8 cellular contexts compared by ENCODE assay signal in the genomic region with DNA sequence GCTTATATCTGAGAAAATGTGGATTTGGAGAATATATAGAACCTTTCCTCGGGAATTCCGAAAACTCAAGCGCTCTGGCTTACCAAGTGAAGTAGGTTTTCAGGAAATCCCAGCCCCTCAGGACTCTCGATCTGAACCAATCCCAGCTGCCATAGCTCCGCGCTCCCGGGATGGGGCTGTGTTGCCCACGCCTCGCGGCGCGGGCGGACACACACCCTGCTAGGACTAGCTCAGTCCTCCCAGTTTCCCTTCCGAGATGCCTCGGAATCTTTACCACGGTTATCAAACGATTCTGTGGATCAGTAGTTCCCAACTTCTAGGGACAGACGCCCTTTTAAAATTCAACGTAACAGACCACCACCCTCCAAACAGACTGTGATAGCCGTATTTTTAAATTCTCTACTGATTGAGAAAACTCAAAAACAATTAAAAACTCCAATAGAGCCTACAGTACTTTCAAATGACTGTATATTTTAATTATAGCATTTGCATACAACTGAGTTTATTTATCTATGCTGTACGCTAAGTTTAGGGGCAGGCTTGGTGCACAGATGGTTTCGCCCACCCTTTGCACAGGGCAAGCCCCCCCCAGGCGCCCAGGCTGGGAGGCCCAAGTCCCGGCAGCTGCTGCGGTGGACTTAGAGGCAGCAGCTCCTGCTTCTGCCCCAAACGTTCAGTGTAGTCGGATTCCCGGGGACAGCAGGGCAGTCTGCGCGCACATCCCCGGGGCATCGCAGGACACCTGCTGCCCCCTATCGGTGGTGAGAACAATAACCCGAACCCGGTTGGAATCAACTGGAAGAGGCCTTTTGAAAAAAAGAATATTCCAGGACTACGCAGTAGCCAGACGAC.
DNase-seq lines count a peak whose midpoint lies in the region; ATAC-seq lines count a peak whose summit lies in the region.

No MANE protein-coding gene starts in this region.

- peaks cover 17% of the 10 kb centered on the region for H3K4me1 Mint-ChIP-seq in dendritic cell treated with granulocyte-macrophage colony-stimulating factor and Interleukin-4, amounts not matched to agents 40 ng/mL and 50 ng/mL, for 4 days (ENCODE audit: low read depth)

- H3K27me3 Mint-ChIP-seq in dendritic cell treated with granulocyte-macrophage colony-stimulating factor and Interleukin-4, amounts not matched to agents 40 ng/mL and 50 ng/mL, for 4 days = peaks cover 24% of the 10 kb centered on the region

- peak overlapping the region; percentile 13 for H3K4me3 Mint-ChIP-seq in dendritic cell treated with granulocyte-macrophage colony-stimulating factor and Interleukin-4, amounts not matched to agents 40 ng/mL and 50 ng/mL, for 4 days

- in situ Hi-C loops in ACHN (cut with HindIII; ENCODE audit: low pct_ligation_motif_present, low pct_unique_long_range_greater_than_20kb, low sequenced_read_pairs) = no loop called here

- no peak overlapping the region for H3K27ac Mint-ChIP-seq in dendritic cell treated with granulocyte-macrophage colony-stimulating factor and Interleukin-4, amounts not matched to agents 40 ng/mL and 50 ng/mL, for 4 days

- no peaks in the 10 kb centered on the region for H3K36me3 Mint-ChIP-seq in dendritic cell treated with granulocyte-macrophage colony-stimulating factor and Interleukin-4, amounts not matched to agents 40 ng/mL and 50 ng/mL, for 4 days (ENCODE audit: low read depth)

- no peaks in the 10 kb centered on the region for H3K9me3 Mint-ChIP-seq in dendritic cell treated with granulocyte-macrophage colony-stimulating factor and Interleukin-4, amounts not matched to agents 40 ng/mL and 50 ng/mL, for 4 days

- ATAC-seq in GM18511 (IDR thresholded peaks at IDR 0.05; ENCODE audit: unreplicated experiment) (peak; percentile 60), HG02981 (IDR thresholded peaks at IDR 0.05; ENCODE audit: unreplicated experiment) (peak; percentile 52)

- peak; percentile 88 for DNase-seq in ACHN
- DNase-seq in NCI-H2171 treated with DMSO at 0.1 percent for 48 hours (lab: John Stamatoyannopoulos, UW) = peak; percentile 88
- peak; percentile 55 to 57 for DNase-seq in activated CD4-positive, alpha-beta T cell treated with anti-CD3 and anti-CD28 coated beads for 4 hours
- peak; percentile 95 for DNase-seq in left kidney (ENCODE audit: low read depth, low spot score)
- DNase-seq in stimulated activated CD4-positive, alpha-beta T cell treated with anti-CD3 and anti-CD28 coated beads, Interleukin-2, amount 100 ng/mL, for 24 hours = peak; percentile 67 to 70

- intact Hi-C loops in dendritic cell treated with granulocyte-macrophage colony-stimulating factor and Interleukin-4, amounts not matched to agents 40 ng/mL and 50 ng/mL, for 4 days (cut with micrococcal nuclease) = loop anchor here (2.0 kb wide), 1 partner anchor 93 kb away; a partner anchor contains a TSS

Comparison
In these comparisons a context has a peak if more than half of its experiments do, and no peak if none do; other contexts are left out.
1. Peak in every context shown above with its lines: DNase-seq and ATAC-seq.